1 cellular context compared by ENCODE assay signal in the genomic region with DNA sequence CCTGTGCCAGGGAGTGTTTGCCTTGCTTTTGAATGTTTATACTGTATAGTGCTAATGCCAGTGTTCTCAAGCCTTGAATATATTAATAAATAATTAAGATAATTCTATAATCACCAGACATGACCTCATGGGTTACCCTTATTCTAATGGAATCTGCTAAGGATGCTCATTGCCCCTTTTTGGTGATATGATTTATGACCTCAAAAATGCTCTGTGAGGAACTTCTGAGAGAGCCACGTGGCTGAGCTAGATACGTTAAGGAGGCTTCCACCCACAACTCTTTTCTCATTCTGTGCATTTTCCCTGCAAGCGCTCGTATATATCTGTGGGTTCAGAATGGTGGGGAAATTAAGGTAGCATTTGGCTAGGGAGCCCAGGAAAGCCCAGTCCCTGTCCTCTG.
A peak's percentile ranks its signal among the peaks of the same experiment; 100 is the strongest.
TF ChIP-seq lines count a peak whose summit lies in the region.

No MANE protein-coding gene starts in this region.

TF ChIP-seq in K562, 482 proteins besides CTCF, POLR2A, EP300 and RAD21 (continued from another document and continues in another):
- TF ChIP-seq, protein P1, sequence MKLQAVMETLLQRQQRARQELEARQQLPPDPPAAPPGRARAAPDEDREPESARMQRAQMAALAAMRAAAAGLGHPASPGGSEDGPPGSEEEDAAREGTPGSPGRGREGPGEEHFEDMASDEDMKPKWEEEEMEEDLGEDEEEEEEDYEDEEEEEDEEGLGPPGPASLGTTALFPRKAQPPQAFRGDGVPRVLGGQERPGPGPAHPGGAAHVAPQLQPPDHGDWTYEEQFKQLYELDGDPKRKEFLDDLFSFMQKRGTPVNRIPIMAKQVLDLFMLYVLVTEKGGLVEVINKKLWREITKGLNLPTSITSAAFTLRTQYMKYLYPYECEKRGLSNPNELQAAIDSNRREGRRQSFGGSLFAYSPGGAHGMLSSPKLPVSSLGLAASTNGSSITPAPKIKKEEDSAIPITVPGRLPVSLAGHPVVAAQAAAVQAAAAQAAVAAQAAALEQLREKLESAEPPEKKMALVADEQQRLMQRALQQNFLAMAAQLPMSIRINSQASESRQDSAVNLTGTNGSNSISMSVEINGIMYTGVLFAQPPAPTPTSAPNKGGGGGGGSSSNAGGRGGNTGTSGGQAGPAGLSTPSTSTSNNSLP (IDR thresholded peaks at IDR 0.05; ENCODE audit: borderline replicate concordance, low read depth, low read length) = no peak
- TF ChIP-seq SREBF2 (CRISPR knock-in tag; IDR thresholded peaks at IDR 0.05) (no peak), NELFE (IDR thresholded peaks at IDR 0.05; ENCODE audit: insufficient read depth, insufficient read length) (no peak), ZNF57 (CRISPR knock-in tag; IDR thresholded peaks at IDR 0.05) (no peak), HSF4 (CRISPR knock-in tag; IDR thresholded peaks at IDR 0.05; ENCODE audit: borderline replicate concordance) (no peak), ARHGAP35 (IDR thresholded peaks at IDR 0.05; ENCODE audit: partially characterized antibody) (no peak), SNRNP70 (optimal IDR thresholded peaks at IDR 0.05; ENCODE audit: low read depth, low read length) (no peak), KLF13 (tag; IDR thresholded peaks at IDR 0.05; ENCODE audit: borderline replicate concordance, low read depth) (no peak), CAMTA2 (CRISPR knock-in tag; conservative IDR thresholded peaks at IDR 0.05) (no peak), ADNP (tag; IDR thresholded peaks at IDR 0.05) (no peak)
- TF ChIP-seq, protein P2, sequence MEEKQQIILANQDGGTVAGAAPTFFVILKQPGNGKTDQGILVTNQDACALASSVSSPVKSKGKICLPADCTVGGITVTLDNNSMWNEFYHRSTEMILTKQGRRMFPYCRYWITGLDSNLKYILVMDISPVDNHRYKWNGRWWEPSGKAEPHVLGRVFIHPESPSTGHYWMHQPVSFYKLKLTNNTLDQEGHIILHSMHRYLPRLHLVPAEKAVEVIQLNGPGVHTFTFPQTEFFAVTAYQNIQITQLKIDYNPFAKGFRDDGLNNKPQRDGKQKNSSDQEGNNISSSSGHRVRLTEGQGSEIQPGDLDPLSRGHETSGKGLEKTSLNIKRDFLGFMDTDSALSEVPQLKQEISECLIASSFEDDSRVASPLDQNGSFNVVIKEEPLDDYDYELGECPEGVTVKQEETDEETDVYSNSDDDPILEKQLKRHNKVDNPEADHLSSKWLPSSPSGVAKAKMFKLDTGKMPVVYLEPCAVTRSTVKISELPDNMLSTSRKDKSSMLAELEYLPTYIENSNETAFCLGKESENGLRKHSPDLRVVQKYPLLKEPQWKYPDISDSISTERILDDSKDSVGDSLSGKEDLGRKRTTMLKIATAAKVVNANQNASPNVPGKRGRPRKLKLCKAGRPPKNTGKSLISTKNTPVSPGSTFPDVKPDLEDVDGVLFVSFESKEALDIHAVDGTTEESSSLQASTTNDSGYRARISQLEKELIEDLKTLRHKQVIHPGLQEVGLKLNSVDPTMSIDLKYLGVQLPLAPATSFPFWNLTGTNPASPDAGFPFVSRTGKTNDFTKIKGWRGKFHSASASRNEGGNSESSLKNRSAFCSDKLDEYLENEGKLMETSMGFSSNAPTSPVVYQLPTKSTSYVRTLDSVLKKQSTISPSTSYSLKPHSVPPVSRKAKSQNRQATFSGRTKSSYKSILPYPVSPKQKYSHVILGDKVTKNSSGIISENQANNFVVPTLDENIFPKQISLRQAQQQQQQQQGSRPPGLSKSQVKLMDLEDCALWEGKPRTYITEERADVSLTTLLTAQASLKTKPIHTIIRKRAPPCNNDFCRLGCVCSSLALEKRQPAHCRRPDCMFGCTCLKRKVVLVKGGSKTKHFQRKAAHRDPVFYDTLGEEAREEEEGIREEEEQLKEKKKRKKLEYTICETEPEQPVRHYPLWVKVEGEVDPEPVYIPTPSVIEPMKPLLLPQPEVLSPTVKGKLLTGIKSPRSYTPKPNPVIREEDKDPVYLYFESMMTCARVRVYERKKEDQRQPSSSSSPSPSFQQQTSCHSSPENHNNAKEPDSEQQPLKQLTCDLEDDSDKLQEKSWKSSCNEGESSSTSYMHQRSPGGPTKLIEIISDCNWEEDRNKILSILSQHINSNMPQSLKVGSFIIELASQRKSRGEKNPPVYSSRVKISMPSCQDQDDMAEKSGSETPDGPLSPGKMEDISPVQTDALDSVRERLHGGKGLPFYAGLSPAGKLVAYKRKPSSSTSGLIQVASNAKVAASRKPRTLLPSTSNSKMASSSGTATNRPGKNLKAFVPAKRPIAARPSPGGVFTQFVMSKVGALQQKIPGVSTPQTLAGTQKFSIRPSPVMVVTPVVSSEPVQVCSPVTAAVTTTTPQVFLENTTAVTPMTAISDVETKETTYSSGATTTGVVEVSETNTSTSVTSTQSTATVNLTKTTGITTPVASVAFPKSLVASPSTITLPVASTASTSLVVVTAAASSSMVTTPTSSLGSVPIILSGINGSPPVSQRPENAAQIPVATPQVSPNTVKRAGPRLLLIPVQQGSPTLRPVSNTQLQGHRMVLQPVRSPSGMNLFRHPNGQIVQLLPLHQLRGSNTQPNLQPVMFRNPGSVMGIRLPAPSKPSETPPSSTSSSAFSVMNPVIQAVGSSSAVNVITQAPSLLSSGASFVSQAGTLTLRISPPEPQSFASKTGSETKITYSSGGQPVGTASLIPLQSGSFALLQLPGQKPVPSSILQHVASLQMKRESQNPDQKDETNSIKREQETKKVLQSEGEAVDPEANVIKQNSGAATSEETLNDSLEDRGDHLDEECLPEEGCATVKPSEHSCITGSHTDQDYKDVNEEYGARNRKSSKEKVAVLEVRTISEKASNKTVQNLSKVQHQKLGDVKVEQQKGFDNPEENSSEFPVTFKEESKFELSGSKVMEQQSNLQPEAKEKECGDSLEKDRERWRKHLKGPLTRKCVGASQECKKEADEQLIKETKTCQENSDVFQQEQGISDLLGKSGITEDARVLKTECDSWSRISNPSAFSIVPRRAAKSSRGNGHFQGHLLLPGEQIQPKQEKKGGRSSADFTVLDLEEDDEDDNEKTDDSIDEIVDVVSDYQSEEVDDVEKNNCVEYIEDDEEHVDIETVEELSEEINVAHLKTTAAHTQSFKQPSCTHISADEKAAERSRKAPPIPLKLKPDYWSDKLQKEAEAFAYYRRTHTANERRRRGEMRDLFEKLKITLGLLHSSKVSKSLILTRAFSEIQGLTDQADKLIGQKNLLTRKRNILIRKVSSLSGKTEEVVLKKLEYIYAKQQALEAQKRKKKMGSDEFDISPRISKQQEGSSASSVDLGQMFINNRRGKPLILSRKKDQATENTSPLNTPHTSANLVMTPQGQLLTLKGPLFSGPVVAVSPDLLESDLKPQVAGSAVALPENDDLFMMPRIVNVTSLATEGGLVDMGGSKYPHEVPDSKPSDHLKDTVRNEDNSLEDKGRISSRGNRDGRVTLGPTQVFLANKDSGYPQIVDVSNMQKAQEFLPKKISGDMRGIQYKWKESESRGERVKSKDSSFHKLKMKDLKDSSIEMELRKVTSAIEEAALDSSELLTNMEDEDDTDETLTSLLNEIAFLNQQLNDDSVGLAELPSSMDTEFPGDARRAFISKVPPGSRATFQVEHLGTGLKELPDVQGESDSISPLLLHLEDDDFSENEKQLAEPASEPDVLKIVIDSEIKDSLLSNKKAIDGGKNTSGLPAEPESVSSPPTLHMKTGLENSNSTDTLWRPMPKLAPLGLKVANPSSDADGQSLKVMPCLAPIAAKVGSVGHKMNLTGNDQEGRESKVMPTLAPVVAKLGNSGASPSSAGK (IDR thresholded peaks at IDR 0.05) = 0 out of 2 replicates have a peak, but pooled peaks have one; percentile 24
- TF ChIP-seq, protein P3, sequence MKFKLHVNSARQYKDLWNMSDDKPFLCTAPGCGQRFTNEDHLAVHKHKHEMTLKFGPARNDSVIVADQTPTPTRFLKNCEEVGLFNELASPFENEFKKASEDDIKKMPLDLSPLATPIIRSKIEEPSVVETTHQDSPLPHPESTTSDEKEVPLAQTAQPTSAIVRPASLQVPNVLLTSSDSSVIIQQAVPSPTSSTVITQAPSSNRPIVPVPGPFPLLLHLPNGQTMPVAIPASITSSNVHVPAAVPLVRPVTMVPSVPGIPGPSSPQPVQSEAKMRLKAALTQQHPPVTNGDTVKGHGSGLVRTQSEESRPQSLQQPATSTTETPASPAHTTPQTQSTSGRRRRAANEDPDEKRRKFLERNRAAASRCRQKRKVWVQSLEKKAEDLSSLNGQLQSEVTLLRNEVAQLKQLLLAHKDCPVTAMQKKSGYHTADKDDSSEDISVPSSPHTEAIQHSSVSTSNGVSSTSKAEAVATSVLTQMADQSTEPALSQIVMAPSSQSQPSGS (CRISPR knock-in tag; IDR thresholded peaks at IDR 0.05) = no peak
- TF ChIP-seq, protein P4, sequence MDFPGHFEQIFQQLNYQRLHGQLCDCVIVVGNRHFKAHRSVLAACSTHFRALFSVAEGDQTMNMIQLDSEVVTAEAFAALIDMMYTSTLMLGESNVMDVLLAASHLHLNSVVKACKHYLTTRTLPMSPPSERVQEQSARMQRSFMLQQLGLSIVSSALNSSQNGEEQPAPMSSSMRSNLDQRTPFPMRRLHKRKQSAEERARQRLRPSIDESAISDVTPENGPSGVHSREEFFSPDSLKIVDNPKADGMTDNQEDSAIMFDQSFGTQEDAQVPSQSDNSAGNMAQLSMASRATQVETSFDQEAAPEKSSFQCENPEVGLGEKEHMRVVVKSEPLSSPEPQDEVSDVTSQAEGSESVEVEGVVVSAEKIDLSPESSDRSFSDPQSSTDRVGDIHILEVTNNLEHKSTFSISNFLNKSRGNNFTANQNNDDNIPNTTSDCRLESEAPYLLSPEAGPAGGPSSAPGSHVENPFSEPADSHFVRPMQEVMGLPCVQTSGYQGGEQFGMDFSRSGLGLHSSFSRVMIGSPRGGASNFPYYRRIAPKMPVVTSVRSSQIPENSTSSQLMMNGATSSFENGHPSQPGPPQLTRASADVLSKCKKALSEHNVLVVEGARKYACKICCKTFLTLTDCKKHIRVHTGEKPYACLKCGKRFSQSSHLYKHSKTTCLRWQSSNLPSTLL (IDR thresholded peaks at IDR 0.05) = no peak
- TF ChIP-seq, protein P5, sequence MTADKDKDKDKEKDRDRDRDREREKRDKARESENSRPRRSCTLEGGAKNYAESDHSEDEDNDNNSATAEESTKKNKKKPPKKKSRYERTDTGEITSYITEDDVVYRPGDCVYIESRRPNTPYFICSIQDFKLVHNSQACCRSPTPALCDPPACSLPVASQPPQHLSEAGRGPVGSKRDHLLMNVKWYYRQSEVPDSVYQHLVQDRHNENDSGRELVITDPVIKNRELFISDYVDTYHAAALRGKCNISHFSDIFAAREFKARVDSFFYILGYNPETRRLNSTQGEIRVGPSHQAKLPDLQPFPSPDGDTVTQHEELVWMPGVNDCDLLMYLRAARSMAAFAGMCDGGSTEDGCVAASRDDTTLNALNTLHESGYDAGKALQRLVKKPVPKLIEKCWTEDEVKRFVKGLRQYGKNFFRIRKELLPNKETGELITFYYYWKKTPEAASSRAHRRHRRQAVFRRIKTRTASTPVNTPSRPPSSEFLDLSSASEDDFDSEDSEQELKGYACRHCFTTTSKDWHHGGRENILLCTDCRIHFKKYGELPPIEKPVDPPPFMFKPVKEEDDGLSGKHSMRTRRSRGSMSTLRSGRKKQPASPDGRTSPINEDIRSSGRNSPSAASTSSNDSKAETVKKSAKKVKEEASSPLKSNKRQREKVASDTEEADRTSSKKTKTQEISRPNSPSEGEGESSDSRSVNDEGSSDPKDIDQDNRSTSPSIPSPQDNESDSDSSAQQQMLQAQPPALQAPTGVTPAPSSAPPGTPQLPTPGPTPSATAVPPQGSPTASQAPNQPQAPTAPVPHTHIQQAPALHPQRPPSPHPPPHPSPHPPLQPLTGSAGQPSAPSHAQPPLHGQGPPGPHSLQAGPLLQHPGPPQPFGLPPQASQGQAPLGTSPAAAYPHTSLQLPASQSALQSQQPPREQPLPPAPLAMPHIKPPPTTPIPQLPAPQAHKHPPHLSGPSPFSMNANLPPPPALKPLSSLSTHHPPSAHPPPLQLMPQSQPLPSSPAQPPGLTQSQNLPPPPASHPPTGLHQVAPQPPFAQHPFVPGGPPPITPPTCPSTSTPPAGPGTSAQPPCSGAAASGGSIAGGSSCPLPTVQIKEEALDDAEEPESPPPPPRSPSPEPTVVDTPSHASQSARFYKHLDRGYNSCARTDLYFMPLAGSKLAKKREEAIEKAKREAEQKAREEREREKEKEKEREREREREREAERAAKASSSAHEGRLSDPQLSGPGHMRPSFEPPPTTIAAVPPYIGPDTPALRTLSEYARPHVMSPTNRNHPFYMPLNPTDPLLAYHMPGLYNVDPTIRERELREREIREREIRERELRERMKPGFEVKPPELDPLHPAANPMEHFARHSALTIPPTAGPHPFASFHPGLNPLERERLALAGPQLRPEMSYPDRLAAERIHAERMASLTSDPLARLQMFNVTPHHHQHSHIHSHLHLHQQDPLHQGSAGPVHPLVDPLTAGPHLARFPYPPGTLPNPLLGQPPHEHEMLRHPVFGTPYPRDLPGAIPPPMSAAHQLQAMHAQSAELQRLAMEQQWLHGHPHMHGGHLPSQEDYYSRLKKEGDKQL (CRISPR knock-in tag; IDR thresholded peaks at IDR 0.05; ENCODE audit: borderline replicate concordance) = no peak
- TF ChIP-seq, protein P6, sequence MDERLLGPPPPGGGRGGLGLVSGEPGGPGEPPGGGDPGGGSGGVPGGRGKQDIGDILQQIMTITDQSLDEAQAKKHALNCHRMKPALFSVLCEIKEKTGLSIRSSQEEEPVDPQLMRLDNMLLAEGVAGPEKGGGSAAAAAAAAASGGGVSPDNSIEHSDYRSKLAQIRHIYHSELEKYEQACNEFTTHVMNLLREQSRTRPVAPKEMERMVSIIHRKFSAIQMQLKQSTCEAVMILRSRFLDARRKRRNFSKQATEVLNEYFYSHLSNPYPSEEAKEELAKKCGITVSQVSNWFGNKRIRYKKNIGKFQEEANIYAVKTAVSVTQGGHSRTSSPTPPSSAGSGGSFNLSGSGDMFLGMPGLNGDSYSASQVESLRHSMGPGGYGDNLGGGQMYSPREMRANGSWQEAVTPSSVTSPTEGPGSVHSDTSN (CRISPR knock-in tag; IDR thresholded peaks at IDR 0.05; ENCODE audit: low read depth) = no peak
- TF ChIP-seq, protein P6 (tag; conservative IDR thresholded peaks at IDR 0.05; ENCODE audit: low read depth) = peak; percentile 73; the same call in 1 of the 2 replicates
- TF ChIP-seq, protein P7, sequence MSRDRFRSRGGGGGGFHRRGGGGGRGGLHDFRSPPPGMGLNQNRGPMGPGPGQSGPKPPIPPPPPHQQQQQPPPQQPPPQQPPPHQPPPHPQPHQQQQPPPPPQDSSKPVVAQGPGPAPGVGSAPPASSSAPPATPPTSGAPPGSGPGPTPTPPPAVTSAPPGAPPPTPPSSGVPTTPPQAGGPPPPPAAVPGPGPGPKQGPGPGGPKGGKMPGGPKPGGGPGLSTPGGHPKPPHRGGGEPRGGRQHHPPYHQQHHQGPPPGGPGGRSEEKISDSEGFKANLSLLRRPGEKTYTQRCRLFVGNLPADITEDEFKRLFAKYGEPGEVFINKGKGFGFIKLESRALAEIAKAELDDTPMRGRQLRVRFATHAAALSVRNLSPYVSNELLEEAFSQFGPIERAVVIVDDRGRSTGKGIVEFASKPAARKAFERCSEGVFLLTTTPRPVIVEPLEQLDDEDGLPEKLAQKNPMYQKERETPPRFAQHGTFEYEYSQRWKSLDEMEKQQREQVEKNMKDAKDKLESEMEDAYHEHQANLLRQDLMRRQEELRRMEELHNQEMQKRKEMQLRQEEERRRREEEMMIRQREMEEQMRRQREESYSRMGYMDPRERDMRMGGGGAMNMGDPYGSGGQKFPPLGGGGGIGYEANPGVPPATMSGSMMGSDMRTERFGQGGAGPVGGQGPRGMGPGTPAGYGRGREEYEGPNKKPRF (IDR thresholded peaks at IDR 0.05; ENCODE audit: low read depth, low read length) = no peak
